24 cellular contexts compared by ENCODE assay signal in the genomic region with DNA sequence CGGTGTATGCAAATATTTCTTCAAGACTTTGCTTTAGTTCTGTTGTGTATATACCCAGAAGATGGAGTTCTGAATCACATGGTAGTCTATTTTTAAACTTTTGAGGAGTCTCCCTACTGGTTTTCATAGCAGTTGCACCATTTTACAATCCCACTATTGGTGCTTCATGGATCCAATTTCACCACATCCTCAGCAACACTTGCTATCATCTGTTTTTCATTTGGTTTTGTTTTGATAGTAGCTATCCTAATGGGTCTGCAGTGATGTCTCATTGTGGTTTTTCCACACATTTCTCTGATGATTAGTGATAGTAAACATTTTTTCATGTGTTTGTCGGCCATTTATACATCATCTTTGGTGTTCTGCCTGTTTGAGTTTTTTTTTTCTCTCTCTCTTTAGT.
DNase-seq lines count a peak whose midpoint lies in the region; ATAC-seq, FAIRE-seq and TF ChIP-seq lines count a peak whose summit lies in the region.
"Had no signal": no experiment of that assay in that cellular context is flagged by ENCODE, and none has a peak within 500 bp of the region (broad histone marks: within the 10 kb centered on the region; RNA-seq: fewer than 3 reads in every experiment).

No MANE protein-coding gene starts in this region.

- H3K4me3 ChIP-seq in ACC112 (ENCODE audit: low read depth, low read length) (no peak overlapping the region), astrocyte (ENCODE audit: insufficient read depth, low read depth, low read length) (no peak overlapping the region)
- H3K4me3 ChIP-seq: gastroesophageal sphincter, SK-N-MC, spleen had no signal

- H3K79me2 ChIP-seq in ACC112 (ENCODE audit: control insufficient read depth, insufficient read depth, low read length, unreplicated experiment) (no peaks in the 10 kb centered on the region), astrocyte (ENCODE audit: insufficient read depth, low read length) (no peaks in the 10 kb centered on the region)

- H3K4me1 ChIP-seq in ACC112 (ENCODE audit: control insufficient read depth, insufficient read depth, low read length, unreplicated experiment) (no peaks in the 10 kb centered on the region), astrocyte (ENCODE audit: insufficient read depth, low read length) (no peaks in the 10 kb centered on the region), foreskin keratinocyte (no peaks in the 10 kb centered on the region)
- H3K4me1 ChIP-seq: Caco-2, gastroesophageal sphincter, spleen had no signal

- H4K20me1 ChIP-seq in astrocyte (ENCODE audit: insufficient read depth, low read length), result no peaks in the 10 kb centered on the region

- H3K4me1 Mint-ChIP-seq in astrocyte (ENCODE audit: low read depth, unreplicated experiment) (peaks cover 4% of the 10 kb centered on the region), osteocyte (ENCODE audit: unreplicated experiment) (peaks cover 6% of the 10 kb centered on the region)
- H3K4me1 Mint-ChIP-seq: activated naive CD8-positive, alpha-beta T cell treated with anti-CD3 and anti-CD28 coated beads for 36 hours; stimulated activated memory B cell treated with anti-CD40 and anti-IgM and Interleukin-4, amounts not matched to agents 10 μg/mL and 1 μg/mL and 100 μg/mL, for 72 hours had no signal

- H3K27ac Mint-ChIP-seq in astrocyte (ENCODE audit: unreplicated experiment), result no peak overlapping the region
- no peak overlapping the region for H3K27ac Mint-ChIP-seq in osteocyte (ENCODE audit: unreplicated experiment)
- H3K27ac Mint-ChIP-seq: activated naive CD8-positive, alpha-beta T cell treated with anti-CD3 and anti-CD28 coated beads for 36 hours; activated T-cell treated with anti-CD3 and anti-CD28 coated beads, Interleukin-2, amount 50 U/mL, for 72 hours; H9; stimulated activated memory B cell treated with anti-CD40 and anti-IgM and Interleukin-4, amounts not matched to agents 10 μg/mL and 1 μg/mL and 100 μg/mL, for 72 hours; type B pancreatic cell had no signal

- peak; percentile 91 for DNase-seq in H4 (ENCODE audit: low spot score)
- DNase-seq in astrocyte (ENCODE audit: low read depth), result peak; percentile 91
- peak; percentile 12 to 13 for DNase-seq in foreskin keratinocyte
- no peak for DNase-seq in osteocyte (ENCODE audit: extremely low spot score, unreplicated experiment)
- no peak for DNase-seq in activated T-cell treated with anti-CD3 and anti-CD28 coated beads for 4 hours
- DNase-seq: activated CD4-positive, alpha-beta T cell treated with anti-CD3 and anti-CD28 coated beads, Interleukin-2, amount 50 U/mL, for 4 hours; activated naive CD8-positive, alpha-beta T cell treated with anti-CD3 and anti-CD28 coated beads for 36 hours; activated T-cell treated with anti-CD3 and anti-CD28 coated beads, Interleukin-2, amount 50 U/mL, for 72 hours; Caco-2; cerebellar nuclear complex; GF-D8; H9; NCI-H2081 treated with DMSO at 0.1 percent for 48 hours; NCI-H526; posterior cingulate gyrus; spleen had no signal

- H3K27me3 Mint-ChIP-seq in astrocyte (ENCODE audit: low read depth, unreplicated experiment) (no peaks in the 10 kb centered on the region), osteocyte (ENCODE audit: unreplicated experiment) (no peaks in the 10 kb centered on the region)
- H3K27me3 Mint-ChIP-seq: activated naive CD8-positive, alpha-beta T cell treated with anti-CD3 and anti-CD28 coated beads for 36 hours; stimulated activated memory B cell treated with anti-CD40 and anti-IgM and Interleukin-4, amounts not matched to agents 10 μg/mL and 1 μg/mL and 100 μg/mL, for 72 hours; type B pancreatic cell had no signal

- H3K9ac ChIP-seq in astrocyte (ENCODE audit: low read length), result no peak overlapping the region

- H3K27ac ChIP-seq in ACC112 (ENCODE audit: low read depth, low read length), result no peak overlapping the region
- no peak overlapping the region for H3K27ac ChIP-seq in astrocyte (ENCODE audit: low read depth, low read length)
- H3K27ac ChIP-seq in foreskin keratinocyte, result no peak overlapping the region
- H3K27ac ChIP-seq: gastroesophageal sphincter, SK-N-MC, spleen had no signal

- TF ChIP-seq CTCF in astrocyte (IDR thresholded peaks at IDR 0.05; ENCODE audit: insufficient read depth, low read depth, low read length) (no peak), foreskin keratinocyte (conservative IDR thresholded peaks at IDR 0.05) (no peak), osteocyte (IDR thresholded peaks at IDR 0.05) (no peak)

- H3K27me3 ChIP-seq in ACC112 (ENCODE audit: insufficient read depth, low read length) (no peaks in the 10 kb centered on the region), astrocyte (ENCODE audit: insufficient read depth, low read length) (no peaks in the 10 kb centered on the region), foreskin keratinocyte (no peaks in the 10 kb centered on the region)
- H3K27me3 ChIP-seq: gastroesophageal sphincter, spleen had no signal

- peaks cover 4% of the 10 kb centered on the region for H3K9me3 Mint-ChIP-seq in astrocyte (ENCODE audit: unreplicated experiment)
- H3K9me3 Mint-ChIP-seq in osteocyte (ENCODE audit: unreplicated experiment), result peaks cover 18% of the 10 kb centered on the region

- H3K36me3 Mint-ChIP-seq in astrocyte (ENCODE audit: low read depth, unreplicated experiment) (no peaks in the 10 kb centered on the region), osteocyte (ENCODE audit: unreplicated experiment) (no peaks in the 10 kb centered on the region)
- H3K36me3 Mint-ChIP-seq: activated naive CD8-positive, alpha-beta T cell treated with anti-CD3 and anti-CD28 coated beads for 36 hours; stimulated activated memory B cell treated with anti-CD40 and anti-IgM and Interleukin-4, amounts not matched to agents 10 μg/mL and 1 μg/mL and 100 μg/mL, for 72 hours; type B pancreatic cell had no signal

- H3K36me3 ChIP-seq in ACC112 (ENCODE audit: insufficient read depth, low read length), result no peaks in the 10 kb centered on the region
- H3K36me3 ChIP-seq in astrocyte (ENCODE audit: insufficient read depth, low read length), result no peaks in the 10 kb centered on the region
- H3K36me3 ChIP-seq: gastroesophageal sphincter, spleen had no signal

- H3K9me3 ChIP-seq in astrocyte (ENCODE audit: insufficient read depth, low read depth, low read length), result no peaks in the 10 kb centered on the region
- H3K9me3 ChIP-seq: Caco-2, gastroesophageal sphincter had no signal

- H3K4me3 Mint-ChIP-seq in astrocyte (ENCODE audit: unreplicated experiment), result no peak overlapping the region
- no peak overlapping the region for H3K4me3 Mint-ChIP-seq in osteocyte (ENCODE audit: unreplicated experiment)
- H3K4me3 Mint-ChIP-seq: activated naive CD8-positive, alpha-beta T cell treated with anti-CD3 and anti-CD28 coated beads for 36 hours; activated T-cell treated with anti-CD3 and anti-CD28 coated beads, Interleukin-2, amount 50 U/mL, for 72 hours; H9; stimulated activated memory B cell treated with anti-CD40 and anti-IgM and Interleukin-4, amounts not matched to agents 10 μg/mL and 1 μg/mL and 100 μg/mL, for 72 hours; type B pancreatic cell had no signal

- ATAC-seq in foreskin keratinocyte (no peak), HG02623 (IDR thresholded peaks at IDR 0.05; ENCODE audit: unreplicated experiment) (no peak), HG03457 (IDR thresholded peaks at IDR 0.05; ENCODE audit: unreplicated experiment) (no peak)
- ATAC-seq: activated T-cell treated with anti-CD3 and anti-CD28 coated beads, Interleukin-2, amount 50 U/mL, for 72 hours; gastroesophageal sphincter; stimulated activated memory B cell treated with anti-CD40 and anti-IgM and Interleukin-4, amounts not matched to agents 10 μg/mL and 1 μg/mL and 100 μg/mL, for 72 hours had no signal

- peak; percentile 91 for FAIRE-seq in astrocyte (lab: Jason Lieb, UNC)
- FAIRE-seq: A204.1 had no signal

- peak overlapping the region; percentile 28 for H3K4me2 ChIP-seq in astrocyte (ENCODE audit: low read length)

- peak overlapping the region; percentile 14 for H2AFZ ChIP-seq in ACC112 (ENCODE audit: low read length, unreplicated experiment)
- H2AFZ ChIP-seq in astrocyte (ENCODE audit: low read depth, low read length), result no peak overlapping the region

Comparison
In these comparisons a context has a peak if more than half of its experiments do, and no peak if none do; other contexts are left out.
1. DNase-seq: peak in H4 (single experiment), astrocyte (single experiment) and foreskin keratinocyte (2 of 2); none in osteocyte (single experiment) and activated T-cell treated with anti-CD3 and anti-CD28 coated beads for 4 hours (single experiment).